Comparison of ENCODE assay signal across 27 cellular contexts in genomic region chr14:47264842-47265241, GRCh38.
"Had no signal": no experiment of that assay in that cellular context is flagged by ENCODE, and none has a peak within 500 bp of the region (broad histone marks: within the 10 kb centered on the region; RNA-seq: fewer than 3 reads in every experiment).

No MANE protein-coding gene starts in this region.

- H3K36me3 ChIP-seq: colonic mucosa, esophagus muscularis mucosa, esophagus squamous epithelium, gastrocnemius medialis, gastroesophageal sphincter, heart left ventricle, heart right ventricle had no signal

- H3K9me3 ChIP-seq: colonic mucosa, esophagus muscularis mucosa, esophagus squamous epithelium, gastrocnemius medialis, gastroesophageal sphincter, heart left ventricle, heart right ventricle had no signal

- FAIRE-seq: colon, endometrium, endothelial cell of umbilical vein had no signal

- DNase-seq: colonic mucosa; cortex of kidney; dermis blood vessel endothelial cell; dorsolateral prefrontal cortex; effector CD4-positive, alpha-beta T cell; effector CD8-positive, alpha-beta T cell; effector memory CD4-positive, alpha-beta T cell; effector memory CD8-positive, alpha-beta T cell; endodermal cell; erythroblast; esophagus squamous epithelium; foreskin fibroblast; foreskin keratinocyte; foreskin melanocyte; gastrocnemius medialis; glutamatergic neuron; head of caudate nucleus; heart left ventricle; heart right ventricle had no signal

- ATAC-seq: effector memory CD8-positive, alpha-beta T cell; esophagus mucosa; foreskin keratinocyte; gastrocnemius medialis; gastroesophageal sphincter; heart left ventricle; heart right ventricle had no signal

- H3K27ac ChIP-seq: colonic mucosa, coronary artery, dorsolateral prefrontal cortex, epithelial cell of prostate, esophagus muscularis mucosa, esophagus squamous epithelium, foreskin keratinocyte, gastrocnemius medialis, gastroesophageal sphincter, heart left ventricle, heart right ventricle had no signal

- H3K4me1 ChIP-seq: colonic mucosa, esophagus muscularis mucosa, esophagus squamous epithelium, gastrocnemius medialis, gastroesophageal sphincter, heart left ventricle, heart right ventricle had no signal

- H3K27me3 ChIP-seq: colonic mucosa, dorsolateral prefrontal cortex, esophagus muscularis mucosa, esophagus squamous epithelium, foreskin keratinocyte, gastrocnemius medialis, gastroesophageal sphincter, heart left ventricle, heart right ventricle had no signal

- H3K4me3 ChIP-seq: colonic mucosa, coronary artery, dorsolateral prefrontal cortex, esophagus muscularis mucosa, esophagus squamous epithelium, gastrocnemius medialis, gastroesophageal sphincter, heart left ventricle, heart right ventricle had no signal
